In genomic region chr3:178139116-178139515, GRCh38 we compare ENCODE assay signal across 22 cellular contexts.
"Had no signal": no experiment of that assay in that cellular context is flagged by ENCODE, and none has a peak within 500 bp of the region (broad histone marks: within the 10 kb centered on the region; RNA-seq: fewer than 3 reads in every experiment).

No MANE protein-coding gene starts in this region.

- DNase-seq: effector CD8-positive, alpha-beta T cell; foreskin melanocyte; head of caudate nucleus; hippocampal formation; left colon; left ventricle myocardium superior; mesenchymal stem cell; midbrain; naive B cell; posterior cingulate gyrus; sigmoid colon; small intestine; stimulated activated CD4-positive, alpha-beta T cell treated with anti-CD3 and anti-CD28 coated beads, Interleukin-12 subunit alpha, Interleukin-12 subunit beta, amount 100 ng/mL, for 4 hours; stimulated activated naive CD4-positive, alpha-beta T cell; stomach; substantia nigra; transverse colon had no signal

- H3K4me3 ChIP-seq: coronary artery, esophagus muscularis mucosa, lung, right atrium auricular region, sigmoid colon, stomach, thoracic aorta, transverse colon had no signal

- ATAC-seq: left colon, left ventricle myocardium superior had no signal
